In genomic region chr6:81769834-81770233, GRCh38 we compare ENCODE assay signal across 20 cellular contexts. TPM values are rescaled to one million over a fixed set of nuclear protein-coding genes. Genes with fewer than 3 reads are reported as not detected.
A peak's percentile ranks its signal among the peaks of the same experiment; 100 is the strongest.
DNase-seq lines count a peak whose midpoint lies in the region; ATAC-seq and TF ChIP-seq lines count a peak whose summit lies in the region.
"Had no signal": no experiment of that assay in that cellular context is flagged by ENCODE, and none has a peak within 500 bp of the region (broad histone marks: within the 10 kb centered on the region; RNA-seq: fewer than 3 reads in every experiment).

No MANE protein-coding gene starts in this region.

- H3K9me3 ChIP-seq in MG63 = no peaks in the 10 kb centered on the region
- no peaks in the 10 kb centered on the region for H3K9me3 ChIP-seq in adipocyte (ENCODE audit: control insufficient read depth, low read length)
- H3K9me3 ChIP-seq: heart right ventricle, right atrium auricular region, upper lobe of right lung had no signal

- no peak overlapping the region for H3K27ac Mint-ChIP-seq in natural killer cell treated with Interleukin-12 subunit alpha and Interleukin-12 subunit beta and Interleukin-15 and Interleukin-18, amount 100 ng/mL, for 72 hours
- H3K27ac Mint-ChIP-seq: B cell; nephron; stimulated activated effector memory CD8-positive, alpha-beta T cell treated with anti-CD3 and anti-CD28 coated beads, Interleukin-12 subunit alpha, Interleukin-12 subunit beta, amount 100 ng/mL, for 72 hours had no signal

- peak; percentile 37 for DNase-seq in DMS153 treated with DMSO at 0.1 percent for 48 hours (lab: John Stamatoyannopoulos, UW; ENCODE audit: unreplicated experiment)
- peak; percentile 15 for DNase-seq in MG63
- DNase-seq in adipocyte (ENCODE audit: low read depth) = peak; percentile 50
- peak; percentile 34 for DNase-seq in kidney epithelial cell (ENCODE audit: low read depth)
- DNase-seq in activated gamma-delta T cell (lab: John Stamatoyannopoulos, UW) = no peak
- DNase-seq in HUDEP-2 (lab: John Stamatoyannopoulos, UW; ENCODE audit: unreplicated experiment in 76 of 76) = no peak
- no peak for DNase-seq in NCI-H1417 (lab: John Stamatoyannopoulos, UW)
- DNase-seq in natural killer cell treated with Interleukin-12 subunit alpha and Interleukin-12 subunit beta and Interleukin-15 and Interleukin-18, amount 100 ng/mL, for 72 hours (ENCODE audit: low spot score) = no peak
- DNase-seq: activated effector memory CD4-positive, alpha-beta T cell treated with anti-CD3 and anti-CD28 coated beads, Interleukin-2, amount 50 U/mL, for 16 hours; DND-41; heart right ventricle; left ventricle myocardium superior; NCI-H1092; SIG-M5; stimulated activated CD4-positive, alpha-beta T cell treated with anti-CD3 and anti-CD28 coated beads, Interleukin-4, amount 100 ng/mL, for 4 hours; upper lobe of right lung had no signal

- no peaks in the 10 kb centered on the region for H3K36me3 Mint-ChIP-seq in natural killer cell treated with Interleukin-12 subunit alpha and Interleukin-12 subunit beta and Interleukin-15 and Interleukin-18, amount 100 ng/mL, for 72 hours
- H3K36me3 Mint-ChIP-seq: stimulated activated effector memory CD8-positive, alpha-beta T cell treated with anti-CD3 and anti-CD28 coated beads, Interleukin-12 subunit alpha, Interleukin-12 subunit beta, amount 100 ng/mL, for 72 hours had no signal

- H3K36me3 ChIP-seq in MG63 (no peaks in the 10 kb centered on the region), adipocyte (ENCODE audit: control insufficient read depth, insufficient read depth, low read length, severe bottlenecking) (no peaks in the 10 kb centered on the region), kidney epithelial cell (ENCODE audit: control insufficient read depth, insufficient read depth, low read length) (no peaks in the 10 kb centered on the region)
- H3K36me3 ChIP-seq: heart right ventricle, right atrium auricular region, upper lobe of right lung had no signal

- ATAC-seq in natural killer cell treated with Interleukin-12 subunit alpha and Interleukin-12 subunit beta and Interleukin-15 and Interleukin-18, amount 100 ng/mL, for 72 hours = no peak
- ATAC-seq: heart right ventricle; left ventricle myocardium superior; stimulated activated effector memory CD8-positive, alpha-beta T cell treated with anti-CD3 and anti-CD28 coated beads, Interleukin-12 subunit alpha, Interleukin-12 subunit beta, amount 100 ng/mL, for 72 hours; upper lobe of right lung had no signal

- H3K4me1 Mint-ChIP-seq in natural killer cell treated with Interleukin-12 subunit alpha and Interleukin-12 subunit beta and Interleukin-15 and Interleukin-18, amount 100 ng/mL, for 72 hours (ENCODE audit: low read depth in 2 of 2) = peaks cover 7 to 17% of the 10 kb centered on the region in 2 donors
- H3K4me1 Mint-ChIP-seq: B cell; stimulated activated effector memory CD8-positive, alpha-beta T cell treated with anti-CD3 and anti-CD28 coated beads, Interleukin-12 subunit alpha, Interleukin-12 subunit beta, amount 100 ng/mL, for 72 hours had no signal

- H3K4me3 Mint-ChIP-seq in natural killer cell treated with Interleukin-12 subunit alpha and Interleukin-12 subunit beta and Interleukin-15 and Interleukin-18, amount 100 ng/mL, for 72 hours = no peak overlapping the region
- H3K4me3 Mint-ChIP-seq: B cell; nephron; stimulated activated effector memory CD8-positive, alpha-beta T cell treated with anti-CD3 and anti-CD28 coated beads, Interleukin-12 subunit alpha, Interleukin-12 subunit beta, amount 100 ng/mL, for 72 hours had no signal

- H3K9me3 Mint-ChIP-seq in natural killer cell treated with Interleukin-12 subunit alpha and Interleukin-12 subunit beta and Interleukin-15 and Interleukin-18, amount 100 ng/mL, for 72 hours = no peaks in the 10 kb centered on the region
- H3K9me3 Mint-ChIP-seq: nephron; stimulated activated effector memory CD8-positive, alpha-beta T cell treated with anti-CD3 and anti-CD28 coated beads, Interleukin-12 subunit alpha, Interleukin-12 subunit beta, amount 100 ng/mL, for 72 hours had no signal

- H3K9ac ChIP-seq in adipocyte (ENCODE audit: low read length) = no peak overlapping the region

- H3K27me3 Mint-ChIP-seq in natural killer cell treated with Interleukin-12 subunit alpha and Interleukin-12 subunit beta and Interleukin-15 and Interleukin-18, amount 100 ng/mL, for 72 hours = peaks cover 10 to 14% of the 10 kb centered on the region in 2 donors

- H3K4me3 ChIP-seq in MG63 = no peak overlapping the region
- no peak overlapping the region for H3K4me3 ChIP-seq in adipocyte (ENCODE audit: low read length)
- no peak overlapping the region for H3K4me3 ChIP-seq in kidney epithelial cell (ENCODE audit: low read depth, low read length)
- H3K4me3 ChIP-seq: heart right ventricle, right atrium auricular region, upper lobe of right lung had no signal

- no peak for TF ChIP-seq CTCF in kidney epithelial cell (IDR thresholded peaks at IDR 0.05; ENCODE audit: insufficient read depth, low read length, poor library complexity, severe bottlenecking)

- H3K4me1 ChIP-seq in adipocyte (ENCODE audit: control insufficient read depth, insufficient read depth, low read length) = peaks cover 25% of the 10 kb centered on the region

- H3K27me3 ChIP-seq in MG63 (no peaks in the 10 kb centered on the region), adipocyte (replicated peaks; ENCODE audit: control insufficient read depth, insufficient read depth, low read length) (no peaks in the 10 kb centered on the region), kidney epithelial cell (ENCODE audit: control insufficient read depth, insufficient read depth, low read length) (no peaks in the 10 kb centered on the region)
- H3K27me3 ChIP-seq: heart right ventricle, right atrium auricular region, upper lobe of right lung had no signal

RNA-seq across cellular contexts. Expression of gene TENT5A, which starts 17.4 kb away (rescaled TPM):
- total RNA-seq in MG63 (2014; rRNA removed; shearing (Covaris generic); ENCODE audit: low replicate concordance) = 16.4 and 22.0 TPM in 2 replicates
- 4.3 and 4.6 TPM in 2 replicates for total RNA-seq in kidney epithelial cell
- total RNA-seq in natural killer cell treated with Interleukin-12 subunit alpha and Interleukin-12 subunit beta and Interleukin-15 and Interleukin-18, amount 100 ng/mL, for 72 hours = 1 to 10 TPM; 1.5 to 8.6 TPM

Comparison
In these comparisons a context has a peak if more than half of its experiments do, and no peak if none do; other contexts are left out.
1. DNase-seq: peak in DMS153 treated with DMSO at 0.1 percent for 48 hours (single experiment), MG63 (single experiment), adipocyte (single experiment) and kidney epithelial cell (single experiment); none in activated gamma-delta T cell (single experiment), HUDEP-2 (0 of 76), NCI-H1417 (0 of 3) and natural killer cell treated with Interleukin-12 subunit alpha and Interleukin-12 subunit beta and Interleukin-15 and Interleukin-18, amount 100 ng/mL, for 72 hours (single experiment).